1 cellular context compared by ENCODE assay signal in the genomic region with DNA sequence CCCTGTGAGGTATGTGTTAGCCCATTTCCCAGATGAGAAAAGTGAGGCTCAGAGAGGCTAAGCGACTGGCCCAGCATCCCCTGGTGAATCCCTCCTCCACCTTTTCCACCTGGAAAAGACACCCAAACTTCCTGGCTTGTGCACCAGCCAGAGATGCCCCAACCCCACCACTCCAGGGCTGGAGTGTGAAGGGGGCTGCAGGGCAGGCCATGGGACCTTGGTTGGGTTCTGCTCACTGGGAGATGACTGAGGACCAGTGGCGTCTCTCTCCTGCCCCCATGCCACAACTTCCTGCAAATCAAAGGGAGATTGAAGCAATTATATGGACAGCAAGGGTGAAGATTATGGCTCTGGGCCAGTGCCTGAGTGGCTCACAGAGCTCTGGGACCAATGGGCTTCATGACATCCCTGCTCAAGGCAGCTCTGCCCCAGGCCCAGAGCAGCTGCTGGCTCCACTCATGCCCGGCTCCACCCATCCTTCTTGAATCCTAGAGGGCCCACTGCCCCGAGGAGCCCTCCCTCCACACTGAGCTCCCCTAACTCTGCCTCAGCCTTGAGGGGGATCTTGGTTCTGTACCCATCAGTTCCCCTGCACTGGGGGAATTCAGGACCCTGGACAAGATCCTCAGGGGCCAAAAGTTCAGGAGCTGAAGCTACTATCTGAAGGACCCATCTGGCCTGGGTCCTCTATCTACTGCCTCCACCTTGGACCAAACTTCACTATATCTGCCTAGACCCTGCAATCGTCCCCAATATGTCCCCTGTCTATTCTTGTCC.
TF ChIP-seq lines count a peak whose summit lies in the region.

No MANE protein-coding gene starts in this region.

TF ChIP-seq in GM12878, 131 proteins besides CTCF, POLR2A, EP300 and RAD21 (continued from another document):
- TF ChIP-seq, protein P1, sequence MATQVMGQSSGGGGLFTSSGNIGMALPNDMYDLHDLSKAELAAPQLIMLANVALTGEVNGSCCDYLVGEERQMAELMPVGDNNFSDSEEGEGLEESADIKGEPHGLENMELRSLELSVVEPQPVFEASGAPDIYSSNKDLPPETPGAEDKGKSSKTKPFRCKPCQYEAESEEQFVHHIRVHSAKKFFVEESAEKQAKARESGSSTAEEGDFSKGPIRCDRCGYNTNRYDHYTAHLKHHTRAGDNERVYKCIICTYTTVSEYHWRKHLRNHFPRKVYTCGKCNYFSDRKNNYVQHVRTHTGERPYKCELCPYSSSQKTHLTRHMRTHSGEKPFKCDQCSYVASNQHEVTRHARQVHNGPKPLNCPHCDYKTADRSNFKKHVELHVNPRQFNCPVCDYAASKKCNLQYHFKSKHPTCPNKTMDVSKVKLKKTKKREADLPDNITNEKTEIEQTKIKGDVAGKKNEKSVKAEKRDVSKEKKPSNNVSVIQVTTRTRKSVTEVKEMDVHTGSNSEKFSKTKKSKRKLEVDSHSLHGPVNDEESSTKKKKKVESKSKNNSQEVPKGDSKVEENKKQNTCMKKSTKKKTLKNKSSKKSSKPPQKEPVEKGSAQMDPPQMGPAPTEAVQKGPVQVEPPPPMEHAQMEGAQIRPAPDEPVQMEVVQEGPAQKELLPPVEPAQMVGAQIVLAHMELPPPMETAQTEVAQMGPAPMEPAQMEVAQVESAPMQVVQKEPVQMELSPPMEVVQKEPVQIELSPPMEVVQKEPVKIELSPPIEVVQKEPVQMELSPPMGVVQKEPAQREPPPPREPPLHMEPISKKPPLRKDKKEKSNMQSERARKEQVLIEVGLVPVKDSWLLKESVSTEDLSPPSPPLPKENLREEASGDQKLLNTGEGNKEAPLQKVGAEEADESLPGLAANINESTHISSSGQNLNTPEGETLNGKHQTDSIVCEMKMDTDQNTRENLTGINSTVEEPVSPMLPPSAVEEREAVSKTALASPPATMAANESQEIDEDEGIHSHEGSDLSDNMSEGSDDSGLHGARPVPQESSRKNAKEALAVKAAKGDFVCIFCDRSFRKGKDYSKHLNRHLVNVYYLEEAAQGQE (IDR thresholded peaks at IDR 0.05; ENCODE audit: low read depth, low read length): peak; percentile 83
